Comparison of ENCODE assay signal across 9 cellular contexts in genomic region chr7:129875745-129876411, GRCh38.
DNase-seq lines count a peak whose midpoint lies in the region; ATAC-seq and TF ChIP-seq lines count a peak whose summit lies in the region.
"Had no signal": no experiment of that assay in that cellular context is flagged by ENCODE, and none has a peak within 500 bp of the region (broad histone marks: within the 10 kb centered on the region; RNA-seq: fewer than 3 reads in every experiment).

No MANE protein-coding gene starts in this region.

- H3K27me3 ChIP-seq in heart right ventricle: no peaks in the 10 kb centered on the region

- peak overlapping the region in 5 of 10 donors; percentile 25 to 56 (median 50) for H3K27ac ChIP-seq in heart right ventricle

- 36 to 51% methylated on average over 5 of the region's 5 CpGs for WGBS in heart right ventricle, 2 donors

- in situ Hi-C loops in astrocyte of the cerebellum (cut with HindIII; ENCODE audit: low sequenced_read_pairs): no loop called here

- H3K9me3 ChIP-seq in heart right ventricle: no peaks in the 10 kb centered on the region

- intact Hi-C loops in heart right ventricle (cut with DNase I): loop anchor here in 1 of 10 donors (5.0 kb wide), 1 partner anchor 36 kb away; no protein-coding TSS in a partner anchor

- H3K4me3 Mint-ChIP-seq in activated naive CD8-positive, alpha-beta T cell: no peak overlapping the region
- H3K4me3 Mint-ChIP-seq in activated naive CD8-positive, alpha-beta T cell treated with anti-CD3 and anti-CD28 coated beads for 36 hours: no peak overlapping the region
- no peak overlapping the region for H3K4me3 Mint-ChIP-seq in type B pancreatic cell

- H3K4me1 Mint-ChIP-seq in activated naive CD8-positive, alpha-beta T cell (ENCODE audit: low read depth): peaks cover 44% of the 10 kb centered on the region
- H3K4me1 Mint-ChIP-seq in activated naive CD8-positive, alpha-beta T cell treated with anti-CD3 and anti-CD28 coated beads for 36 hours: peaks cover 46% of the 10 kb centered on the region
- peaks cover 11% of the 10 kb centered on the region for H3K4me1 Mint-ChIP-seq in type B pancreatic cell (ENCODE audit: unreplicated experiment)

- peaks cover 5 to 66% (median 41%) of the 10 kb centered on the region in 9 donors for H3K4me1 ChIP-seq in heart right ventricle

- peaks cover 0 to 64% (median 0%) of the 10 kb centered on the region in 9 donors for H3K36me3 ChIP-seq in heart right ventricle

- H3K36me3 Mint-ChIP-seq in activated naive CD8-positive, alpha-beta T cell: peaks cover 31% of the 10 kb centered on the region
- peaks cover 19% of the 10 kb centered on the region for H3K36me3 Mint-ChIP-seq in activated naive CD8-positive, alpha-beta T cell treated with anti-CD3 and anti-CD28 coated beads for 36 hours
- peaks cover 50% of the 10 kb centered on the region for H3K36me3 Mint-ChIP-seq in type B pancreatic cell

- no peak for DNase-seq in activated naive CD8-positive, alpha-beta T cell treated with anti-CD3 and anti-CD28 coated beads for 36 hours
- DNase-seq in astrocyte of the cerebellum (ENCODE audit: low read depth) (peak; percentile 33), heart right ventricle (no peak), type B pancreatic cell (ENCODE audit: extremely low spot score, unreplicated experiment) (no peak), HPDE6-E6E7 (ENCODE audit: extremely low spot score) (no peak), NCI-H748 treated with DMSO at 0.1 percent for 48 hours (lab: John Stamatoyannopoulos, UW) (no peak)
- DNase-seq: activated CD4-positive, alpha-beta T cell treated with anti-CD3 and anti-CD28 coated beads, Interleukin-2, amount 50 U/mL, for 1 hour had no signal

- H3K9me3 Mint-ChIP-seq in activated naive CD8-positive, alpha-beta T cell (ENCODE audit: low read depth): no peaks in the 10 kb centered on the region
- H3K9me3 Mint-ChIP-seq in activated naive CD8-positive, alpha-beta T cell treated with anti-CD3 and anti-CD28 coated beads for 36 hours: no peaks in the 10 kb centered on the region
- no peaks in the 10 kb centered on the region for H3K9me3 Mint-ChIP-seq in type B pancreatic cell

- TF ChIP-seq CTCF in astrocyte of the cerebellum (IDR thresholded peaks at IDR 0.05; ENCODE audit: low read depth, low read length, missing control alignments): no peak
- TF ChIP-seq CTCF in heart right ventricle (IDR thresholded peaks at IDR 0.05): no peak
- TF ChIP-seq CTCF in type B pancreatic cell (conservative IDR thresholded peaks at IDR 0.05): no peak

- ATAC-seq in heart right ventricle (peak in 7 of 8 donors; percentile 25 to 68 (median 52)), HG03280 (IDR thresholded peaks at IDR 0.05; ENCODE audit: unreplicated experiment) (no peak)

- no peaks in the 10 kb centered on the region for H3K27me3 Mint-ChIP-seq in activated naive CD8-positive, alpha-beta T cell
- H3K27me3 Mint-ChIP-seq in activated naive CD8-positive, alpha-beta T cell treated with anti-CD3 and anti-CD28 coated beads for 36 hours: no peaks in the 10 kb centered on the region
- no peaks in the 10 kb centered on the region for H3K27me3 Mint-ChIP-seq in type B pancreatic cell

- peak overlapping the region; percentile 25 for H3K27ac Mint-ChIP-seq in activated naive CD8-positive, alpha-beta T cell
- H3K27ac Mint-ChIP-seq in activated naive CD8-positive, alpha-beta T cell treated with anti-CD3 and anti-CD28 coated beads for 36 hours: no peak overlapping the region
- H3K27ac Mint-ChIP-seq in type B pancreatic cell: peak overlapping the region; percentile 19

- H3K4me3 ChIP-seq in astrocyte of the cerebellum (ENCODE audit: low read depth, low read length): no peak overlapping the region
- no peak overlapping the region for H3K4me3 ChIP-seq in heart right ventricle
